ENCODE assay signal across 8 cellular contexts in the genomic region with DNA sequence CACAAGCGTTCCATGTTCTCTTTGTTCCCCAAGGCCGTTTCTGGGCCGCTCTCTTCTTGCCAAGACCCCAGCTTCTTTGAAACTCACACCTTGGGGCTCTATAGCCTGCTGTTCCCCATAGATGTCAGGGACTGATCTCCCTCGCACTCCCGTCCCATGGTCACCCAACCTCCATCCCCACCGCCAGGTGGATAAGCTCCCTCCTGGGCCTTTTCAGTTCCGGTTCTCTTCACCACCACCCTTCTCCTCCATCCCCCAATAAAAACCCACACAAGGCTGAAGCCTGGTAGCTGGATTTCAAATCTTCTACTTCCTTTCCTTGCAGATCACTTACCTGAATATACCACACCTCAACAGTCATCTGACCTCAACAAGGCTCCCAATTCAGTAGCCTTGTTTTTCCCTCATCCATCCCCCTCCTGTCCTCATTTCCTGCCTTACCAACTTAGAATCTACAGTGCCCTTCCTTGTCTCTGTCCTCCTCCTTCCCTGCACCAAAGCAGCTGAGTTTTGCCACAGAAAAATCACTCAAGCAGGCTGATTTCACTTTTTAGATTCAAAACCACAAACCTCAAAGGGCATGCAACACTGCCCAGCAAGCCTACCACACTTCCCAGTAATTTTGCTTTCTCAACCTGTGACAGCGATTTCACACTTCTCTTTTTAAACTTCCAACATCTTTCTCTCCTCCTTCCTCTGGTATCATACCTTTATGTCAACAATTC. TPM values are rescaled to one million over a fixed set of nuclear protein-coding genes. Genes with fewer than 3 reads are reported as not detected.
DNase-seq lines count a peak whose midpoint lies in the region; ATAC-seq and TF ChIP-seq lines count a peak whose summit lies in the region.

No MANE protein-coding gene starts in this region.

- peak; percentile 78 for ATAC-seq in GM21526 (IDR thresholded peaks at IDR 0.05; ENCODE audit: low FRiP score, unreplicated experiment)

- no peak overlapping the region for H3K27ac ChIP-seq in MM.1S (ENCODE audit: low read length)

- no peak overlapping the region for H3K9ac ChIP-seq in MM.1S (ENCODE audit: low read length)
- H3K9ac ChIP-seq in iPS-15b (ENCODE audit: low read depth, low read length), result peak overlapping the region; percentile 65

- no peaks in the 10 kb centered on the region for H3K36me3 ChIP-seq in MM.1S (replicated peaks; ENCODE audit: insufficient read depth, low read length)
- H3K36me3 ChIP-seq in iPS-15b (ENCODE audit: control insufficient read depth, insufficient read depth, low read length), result no peaks in the 10 kb centered on the region

- H3K4me1 ChIP-seq in MM.1S (ENCODE audit: low read length) (peaks cover 8% of the 10 kb centered on the region), iPS-15b (ENCODE audit: control insufficient read depth, insufficient read depth, low read length) (peaks cover 9% of the 10 kb centered on the region)

- H3K4me2 ChIP-seq in MM.1S (ENCODE audit: low read depth, low read length), result no peak overlapping the region

- H2AFZ ChIP-seq in MM.1S (ENCODE audit: low read length), result no peak overlapping the region

- H3K79me2 ChIP-seq in MM.1S (ENCODE audit: low read length), result no peaks in the 10 kb centered on the region

- no peaks in the 10 kb centered on the region for H3K9me3 ChIP-seq in MM.1S (replicated peaks; ENCODE audit: insufficient read depth, low read length)
- H3K9me3 ChIP-seq in iPS-15b (ENCODE audit: control insufficient read depth, insufficient read depth, low read length), result no peaks in the 10 kb centered on the region

- TF ChIP-seq CTCF in GM12875 (IDR thresholded peaks at IDR 0.05; ENCODE audit: borderline replicate concordance, insufficient read depth, low read depth, low read length), result no peak
- TF ChIP-seq CTCF in MM.1S (IDR thresholded peaks at IDR 0.05; ENCODE audit: low read length), result no peak

- no peaks in the 10 kb centered on the region for H3F3A ChIP-seq in MM.1S (ENCODE audit: insufficient read depth, low read length)

- H3K27me3 ChIP-seq in MM.1S (replicated peaks; ENCODE audit: insufficient read depth, low read length) (peaks cover 36% of the 10 kb centered on the region), iPS-15b (ENCODE audit: control insufficient read depth, insufficient read depth, low read length) (no peaks in the 10 kb centered on the region)

- H3K9me2 ChIP-seq in MM.1S (replicated peaks; ENCODE audit: insufficient read depth, low read length), result no peaks in the 10 kb centered on the region

- H3K4me3 ChIP-seq in GM12875 (ENCODE audit: low read depth, low read length) (peak overlapping the region; percentile 37), MM.1S (ENCODE audit: low read length) (no peak overlapping the region), iPS-15b (ENCODE audit: low read depth, low read length) (no peak overlapping the region)

- H4K20me1 ChIP-seq in MM.1S (ENCODE audit: insufficient read depth, low read length), result peaks cover 28% of the 10 kb centered on the region

- DNase-seq in MM.1S (peak; percentile 51), AG08396 (ENCODE audit: low spot score) (no peak), NCI-H1105 (lab: John Stamatoyannopoulos, UW) (no peak), ureter (ENCODE audit: low spot score) (no peak)
- no peak for DNase-seq in NK-92 treated with Interleukin-12 subunit alpha and Interleukin-12 subunit beta, amount 100 ng/mL, for 24 hours (lab: John Stamatoyannopoulos, UW)

RNA-seq across cellular contexts. Expression of gene SLC37A3, which starts 7.7 kb away (rescaled TPM):
- 35.8 TPM for total RNA-seq in ureter

RNA-seq across cellular contexts. Expression of gene RAB19, which starts 13.2 kb away (rescaled TPM):
- total RNA-seq in ureter, result 3.7 TPM
